Comparison of ENCODE assay signal across 14 cellular contexts in genomic region chrX:16822723-16823122, GRCh38. TPM values are rescaled to one million over a fixed set of nuclear protein-coding genes. Genes with fewer than 3 reads are reported as not detected.
A peak's percentile ranks its signal among the peaks of the same experiment; 100 is the strongest.
DNase-seq lines count a peak whose midpoint lies in the region; ATAC-seq lines count a peak whose summit lies in the region.
"Had no signal": no experiment of that assay in that cellular context is flagged by ENCODE, and none has a peak within 500 bp of the region (broad histone marks: within the 10 kb centered on the region; RNA-seq: fewer than 3 reads in every experiment).

No MANE protein-coding gene starts in this region.

- no peak overlapping the region for H3K4me3 Mint-ChIP-seq in activated CD4-positive, alpha-beta memory T cell treated with anti-CD3 and anti-CD28 coated beads, Interleukin-2, amount 10 ng/mL, durations not matched to agents 7 days and 5 days

- POLR2A ChIA-PET in activated CD4-positive, alpha-beta memory T cell treated with anti-CD3 and anti-CD28 coated beads, Interleukin-2, amount 10 ng/mL, durations not matched to agents 7 days and 5 days (lab: Charles Lee), result interaction anchor here (1.6 kb wide), 1 partner anchor 15 kb away, joined by 4 read pairs; no protein-coding TSS in a partner anchor

- H3K9me3 Mint-ChIP-seq in activated naive CD4-positive, alpha-beta T cell treated with anti-CD3 and anti-CD28 coated beads, Interleukin-2, amount 50 U/mL, for 72 hours, result no peaks in the 10 kb centered on the region
- no peaks in the 10 kb centered on the region for H3K9me3 Mint-ChIP-seq in activated CD4-positive, alpha-beta memory T cell treated with anti-CD3 and anti-CD28 coated beads, Interleukin-2, amount 10 ng/mL, durations not matched to agents 7 days and 5 days

- peak overlapping the region; percentile 77 to 98 for H3K27ac Mint-ChIP-seq in activated naive CD4-positive, alpha-beta T cell treated with anti-CD3 and anti-CD28 coated beads, Interleukin-2, amount 50 U/mL, for 72 hours
- peak overlapping the region; percentile 64 for H3K27ac Mint-ChIP-seq in activated CD4-positive, alpha-beta memory T cell treated with anti-CD3 and anti-CD28 coated beads, Interleukin-2, amount 10 ng/mL, durations not matched to agents 7 days and 5 days

- DNase-seq in activated naive CD4-positive, alpha-beta T cell treated with anti-CD3 and anti-CD28 coated beads, Interleukin-2, amount 50 U/mL, for 72 hours (ENCODE audit: low spot score in 2 of 2), result peak in 1 of 2 donors; percentile 20
- DNase-seq in activated naive CD4-positive, alpha-beta T cell (lab: John Stamatoyannopoulos, UW), result no peak
- no peak for DNase-seq in activated CD4-positive, alpha-beta memory T cell treated with anti-CD3 and anti-CD28 coated beads, Interleukin-2, amount 10 ng/mL, durations not matched to agents 7 days and 5 days
- DNase-seq in fibroblast of gingiva (ENCODE audit: low read depth), result peak; percentile 64
- DNase-seq in stimulated activated naive CD8-positive, alpha-beta T cell treated with anti-CD3 and anti-CD28 coated beads, Interleukin-15, Interleukin-2, amounts not matched to agents 100 U/mL and 50 U/mL, for 24 hours, result no peak
- DNase-seq in NCI-H1048 (lab: John Stamatoyannopoulos, UW), result no peak
- DNase-seq: amniotic stem cell; DMS53; effector CD8-positive, alpha-beta T cell; mesendoderm; NCI-H2029; stimulated activated CD4-positive, alpha-beta T cell treated with anti-CD3 and anti-CD28 coated beads, Interleukin-2, amount 100 ng/mL, for 24 hours had no signal

- CTCF ChIA-PET in activated CD4-positive, alpha-beta memory T cell treated with anti-CD3 and anti-CD28 coated beads, Interleukin-2, amount 10 ng/mL, durations not matched to agents 7 days and 5 days (lab: Charles Lee), result interaction anchor here (1.2 to 1.6 kb wide), 2 partner anchors 68 to 224 kb away, joined by 3 read pairs; no protein-coding TSS in a partner anchor

- no peaks in the 10 kb centered on the region for H3K27me3 Mint-ChIP-seq in activated CD4-positive, alpha-beta memory T cell treated with anti-CD3 and anti-CD28 coated beads, Interleukin-2, amount 10 ng/mL, durations not matched to agents 7 days and 5 days

- ATAC-seq in activated naive CD4-positive, alpha-beta T cell treated with anti-CD3 and anti-CD28 coated beads, Interleukin-2, amount 50 U/mL, for 72 hours, result peak; percentile 75 to 92
- ATAC-seq in stimulated activated naive CD8-positive, alpha-beta T cell treated with anti-CD3 and anti-CD28 coated beads, Interleukin-15, Interleukin-2, amounts not matched to agents 100 U/mL and 50 U/mL, for 24 hours, result peak; percentile 43
- ATAC-seq in HG03565 (IDR thresholded peaks at IDR 0.05; ENCODE audit: unreplicated experiment) (no peak), GM18909 (IDR thresholded peaks at IDR 0.05; ENCODE audit: poor library complexity, unreplicated experiment) (no peak)

- H3K36me3 Mint-ChIP-seq in activated naive CD4-positive, alpha-beta T cell treated with anti-CD3 and anti-CD28 coated beads, Interleukin-2, amount 50 U/mL, for 72 hours, result peaks cover 0 to 6% of the 10 kb centered on the region in 2 donors
- peaks cover 21% of the 10 kb centered on the region for H3K36me3 Mint-ChIP-seq in activated CD4-positive, alpha-beta memory T cell treated with anti-CD3 and anti-CD28 coated beads, Interleukin-2, amount 10 ng/mL, durations not matched to agents 7 days and 5 days (ENCODE audit: low read depth)

- peaks cover 23% of the 10 kb centered on the region for H3K4me1 Mint-ChIP-seq in activated CD4-positive, alpha-beta memory T cell treated with anti-CD3 and anti-CD28 coated beads, Interleukin-2, amount 10 ng/mL, durations not matched to agents 7 days and 5 days

RNA-seq across cellular contexts. Expression of gene TXLNG, which starts 36.5 kb away (rescaled TPM):
- 10 to 100 TPM; 11.0 to 16.7 TPM for total RNA-seq in activated naive CD4-positive, alpha-beta T cell treated with anti-CD3 and anti-CD28 coated beads, Interleukin-2, amount 50 U/mL, for 72 hours
- total RNA-seq in activated CD4-positive, alpha-beta memory T cell treated with anti-CD3 and anti-CD28 coated beads, Interleukin-2, amount 10 ng/mL, durations not matched to agents 7 days and 5 days, result 1 to 10 TPM; 9.4 to 9.8 TPM

RNA-seq across cellular contexts. Expression of gene RBBP7, which starts 47.4 kb away (rescaled TPM):
- 100 to 1,000 TPM; 185 to 197 TPM for total RNA-seq in activated naive CD4-positive, alpha-beta T cell treated with anti-CD3 and anti-CD28 coated beads, Interleukin-2, amount 50 U/mL, for 72 hours
- 100 to 1,000 TPM; 137 to 140 TPM for total RNA-seq in activated CD4-positive, alpha-beta memory T cell treated with anti-CD3 and anti-CD28 coated beads, Interleukin-2, amount 10 ng/mL, durations not matched to agents 7 days and 5 days

Comparison
In these comparisons a context has a peak if more than half of its experiments do, and no peak if none do; other contexts are left out.
1. ATAC-seq: peak in activated naive CD4-positive, alpha-beta T cell treated with anti-CD3 and anti-CD28 coated beads, Interleukin-2, amount 50 U/mL, for 72 hours (2 of 2) and stimulated activated naive CD8-positive, alpha-beta T cell treated with anti-CD3 and anti-CD28 coated beads, Interleukin-15, Interleukin-2, amounts not matched to agents 100 U/mL and 50 U/mL, for 24 hours (single experiment); none in HG03565 (single experiment) and GM18909 (single experiment).